Comparison of ENCODE assay signal across 11 cellular contexts in the genomic region with DNA sequence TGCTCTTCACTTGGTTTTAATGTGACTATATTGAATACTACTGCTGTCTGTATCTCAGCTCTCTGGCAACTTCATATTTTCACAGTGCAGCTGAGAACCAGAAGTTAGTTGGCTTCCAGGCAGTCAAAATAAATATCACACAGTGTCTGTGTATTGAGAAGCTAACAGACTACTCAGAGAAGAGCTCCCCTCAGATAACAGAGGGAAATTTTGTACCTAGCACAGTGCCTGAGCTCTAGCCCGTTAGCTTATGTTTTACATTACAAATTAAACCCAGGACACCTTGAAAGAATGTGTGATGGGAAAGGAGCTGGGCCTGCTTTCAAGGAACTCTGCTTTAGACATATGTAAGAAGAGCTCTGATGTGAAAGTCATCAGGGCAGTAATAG. TPM values are rescaled to one million over a fixed set of nuclear protein-coding genes. Genes with fewer than 3 reads are reported as not detected.
A peak's percentile ranks its signal among the peaks of the same experiment; 100 is the strongest.
DNase-seq lines count a peak whose midpoint lies in the region; ATAC-seq and TF ChIP-seq lines count a peak whose summit lies in the region.
"Had no signal": no experiment of that assay in that cellular context is flagged by ENCODE, and none has a peak within 500 bp of the region (broad histone marks: within the 10 kb centered on the region; RNA-seq: fewer than 3 reads in every experiment).

No MANE protein-coding gene starts in this region.

- H3K9me3 Mint-ChIP-seq in CD4-positive, CD25-positive, alpha-beta regulatory T cell = peaks cover 0 to 8% (median 0%) of the 10 kb centered on the region in 7 donors
- H3K9me3 Mint-ChIP-seq in immature natural killer cell = no peaks in the 10 kb centered on the region

- H3K36me3 Mint-ChIP-seq in CD4-positive, CD25-positive, alpha-beta regulatory T cell = peaks cover 40% of the 10 kb centered on the region
- H3K36me3 Mint-ChIP-seq in immature natural killer cell = peaks cover 11 to 16% (median 14%) of the 10 kb centered on the region in 3 donors

- no peak overlapping the region for H3K4me3 Mint-ChIP-seq in CD4-positive, CD25-positive, alpha-beta regulatory T cell
- no peak overlapping the region for H3K4me3 Mint-ChIP-seq in immature natural killer cell

- H3K9me3 ChIP-seq in CD4-positive, CD25-positive, alpha-beta regulatory T cell (ENCODE audit: control insufficient read depth in 2 of 2, low read length in 2 of 2) = peaks cover 0 to 3% of the 10 kb centered on the region in 2 experiments
- H3K9me3 ChIP-seq: ovary had no signal

- peaks cover 52% of the 10 kb centered on the region for H3K36me3 ChIP-seq in CD4-positive, CD25-positive, alpha-beta regulatory T cell (ENCODE audit: control insufficient read depth, insufficient read depth, low read length)
- H3K36me3 ChIP-seq: ovary had no signal

- no peaks in the 10 kb centered on the region for H3K27me3 Mint-ChIP-seq in CD4-positive, CD25-positive, alpha-beta regulatory T cell
- peaks cover 0 to 5% (median 2%) of the 10 kb centered on the region in 3 donors for H3K27me3 Mint-ChIP-seq in immature natural killer cell (ENCODE audit: low read depth in 3 of 3)

- no peak overlapping the region for H3K27ac ChIP-seq in CD4-positive, CD25-positive, alpha-beta regulatory T cell (ENCODE audit: insufficient read depth, low read length, poor library complexity, severe bottlenecking)
- H3K27ac ChIP-seq: ovary had no signal

- H3K4me1 ChIP-seq in CD4-positive, CD25-positive, alpha-beta regulatory T cell (ENCODE audit: control insufficient read depth, insufficient read depth, low read length, poor library complexity, severe bottlenecking) = peaks cover 7% of the 10 kb centered on the region

- ATAC-seq in CD4-positive, CD25-positive, alpha-beta regulatory T cell (ENCODE audit: low read depth in 2 of 2) = no peak
- ATAC-seq in GM19463 (IDR thresholded peaks at IDR 0.05; ENCODE audit: unreplicated experiment) = peak; percentile 36

- peaks cover 32 to 84% (median 58%) of the 10 kb centered on the region in 4 donors for H3K4me1 Mint-ChIP-seq in CD4-positive, CD25-positive, alpha-beta regulatory T cell
- H3K4me1 Mint-ChIP-seq in immature natural killer cell = peaks cover 68 to 87% of the 10 kb centered on the region in 2 donors

- no peak for TF ChIP-seq CTCF in LNCaP clone FGC (IDR thresholded peaks at IDR 0.05; ENCODE audit: control insufficient read depth, extremely low read depth, insufficient read depth)

- no peaks in the 10 kb centered on the region for H3K27me3 ChIP-seq in CD4-positive, CD25-positive, alpha-beta regulatory T cell (ENCODE audit: control insufficient read depth, insufficient read depth, low read length)
- H3K27me3 ChIP-seq: ovary had no signal

- no peak for DNase-seq in CD4-positive, CD25-positive, alpha-beta regulatory T cell
- DNase-seq in LNCaP clone FGC (ENCODE audit: low read depth) (no peak), immature natural killer cell (no peak), iPS-NIHi7 (ENCODE audit: extremely low spot score) (no peak), H4 (ENCODE audit: low spot score) (no peak), NCI-H446 (lab: John Stamatoyannopoulos, UW) (no peak), foreskin melanocyte (no peak)
- DNase-seq: KG1, NCI-H82 had no signal

- no peak overlapping the region for H3K4me3 ChIP-seq in CD4-positive, CD25-positive, alpha-beta regulatory T cell (ENCODE audit: low read depth, low read length)
- 0 out of 2 replicates have a peak overlapping the region, but pooled peaks have one; percentile 8 for H3K4me3 ChIP-seq in LNCaP clone FGC (ENCODE audit: low read depth, low read length)
- H3K4me3 ChIP-seq: ovary had no signal

- H3K27ac Mint-ChIP-seq in CD4-positive, CD25-positive, alpha-beta regulatory T cell = peak overlapping the region; percentile 52 to 84 (median 82)
- H3K27ac Mint-ChIP-seq in immature natural killer cell = peak overlapping the region in 5 of 6 donors; percentile 21 to 75 (median 37)

RNA-seq across cellular contexts. Expression of a gene that starts 22.7 kb away (rescaled TPM):
- total RNA-seq in CD4-positive, CD25-positive, alpha-beta regulatory T cell = 50.8 TPM
- polyA plus RNA-seq in CD4-positive, CD25-positive, alpha-beta regulatory T cell = 10 to 100 TPM; 26.1 to 40.3 (median 33.6) TPM
- 10 to 100 TPM; 31.4 to 49.3 (median 42.0) TPM for polyA plus RNA-seq in immature natural killer cell
- 12.8 and 16.8 TPM in 2 replicates for total RNA-seq in H4 (2014; rRNA removed; shearing (Covaris generic))
